ENCODE assay signal across 14 cellular contexts in genomic region chr16:49588061-49588460, GRCh38.
"Had no signal": no experiment of that assay in that cellular context is flagged by ENCODE, and none has a peak within 500 bp of the region (broad histone marks: within the 10 kb centered on the region; RNA-seq: fewer than 3 reads in every experiment).

No MANE protein-coding gene starts in this region.

- H3K79me2 ChIP-seq: parathyroid adenoma had no signal

- H3K27ac ChIP-seq: brain microvascular endothelial cell, epithelial cell of prostate, heart right ventricle, lower lobe of right lung, parathyroid adenoma, tibial nerve had no signal

- H3K4me1 ChIP-seq: lower lobe of right lung, parathyroid adenoma, tibial nerve had no signal

- H3K36me3 ChIP-seq: brain microvascular endothelial cell, heart right ventricle, lower lobe of right lung, tibial nerve had no signal

- H3K4me3 ChIP-seq: heart right ventricle, lower lobe of right lung, tibial nerve had no signal

- H2AFZ ChIP-seq: parathyroid adenoma had no signal

- H3K9me3 Mint-ChIP-seq: effector memory CD8-positive, alpha-beta T cell; mesothelial cell of epicardium; stimulated activated memory B cell treated with anti-CD40 and anti-IgM and Interleukin-4, amounts not matched to agents 10 μg/mL and 1 μg/mL and 100 μg/mL, for 72 hours had no signal

- H3K4me1 Mint-ChIP-seq: mesothelial cell of epicardium; stimulated activated memory B cell treated with anti-CD40 and anti-IgM and Interleukin-4, amounts not matched to agents 10 μg/mL and 1 μg/mL and 100 μg/mL, for 72 hours had no signal

- H3K9ac ChIP-seq: parathyroid adenoma had no signal

- H3K4me3 Mint-ChIP-seq: effector memory CD8-positive, alpha-beta T cell; mesothelial cell of epicardium; stimulated activated memory B cell treated with anti-CD40 and anti-IgM and Interleukin-4, amounts not matched to agents 10 μg/mL and 1 μg/mL and 100 μg/mL, for 72 hours had no signal

- H3K27me3 ChIP-seq: brain microvascular endothelial cell, tibial nerve had no signal

- H3K27ac Mint-ChIP-seq: effector memory CD8-positive, alpha-beta T cell; mesothelial cell of epicardium; stimulated activated memory B cell treated with anti-CD40 and anti-IgM and Interleukin-4, amounts not matched to agents 10 μg/mL and 1 μg/mL and 100 μg/mL, for 72 hours had no signal

- ATAC-seq: effector memory CD8-positive, alpha-beta T cell; heart right ventricle; left cardiac atrium; lower lobe of right lung; stimulated activated memory B cell treated with anti-CD40 and anti-IgM and Interleukin-4, amounts not matched to agents 10 μg/mL and 1 μg/mL and 100 μg/mL, for 72 hours had no signal

- DNase-seq: activated naive CD4-positive, alpha-beta T cell treated with Interleukin-2 at 50 U/mL for 16 hours; activated T-cell treated with anti-CD3 and anti-CD28 coated beads for 4 hours; anterior cingulate cortex; effector memory CD8-positive, alpha-beta T cell; heart right ventricle; left cardiac atrium; lower lobe of right lung; stimulated activated CD4-positive, alpha-beta T cell treated with anti-CD3 and anti-CD28 coated beads, Interleukin-2, amount 100 ng/mL, for 48 hours had no signal

- H3K36me3 Mint-ChIP-seq: mesothelial cell of epicardium; stimulated activated memory B cell treated with anti-CD40 and anti-IgM and Interleukin-4, amounts not matched to agents 10 μg/mL and 1 μg/mL and 100 μg/mL, for 72 hours had no signal

- H3K9me3 ChIP-seq: heart right ventricle, lower lobe of right lung, tibial nerve had no signal
